In the genomic region with DNA sequence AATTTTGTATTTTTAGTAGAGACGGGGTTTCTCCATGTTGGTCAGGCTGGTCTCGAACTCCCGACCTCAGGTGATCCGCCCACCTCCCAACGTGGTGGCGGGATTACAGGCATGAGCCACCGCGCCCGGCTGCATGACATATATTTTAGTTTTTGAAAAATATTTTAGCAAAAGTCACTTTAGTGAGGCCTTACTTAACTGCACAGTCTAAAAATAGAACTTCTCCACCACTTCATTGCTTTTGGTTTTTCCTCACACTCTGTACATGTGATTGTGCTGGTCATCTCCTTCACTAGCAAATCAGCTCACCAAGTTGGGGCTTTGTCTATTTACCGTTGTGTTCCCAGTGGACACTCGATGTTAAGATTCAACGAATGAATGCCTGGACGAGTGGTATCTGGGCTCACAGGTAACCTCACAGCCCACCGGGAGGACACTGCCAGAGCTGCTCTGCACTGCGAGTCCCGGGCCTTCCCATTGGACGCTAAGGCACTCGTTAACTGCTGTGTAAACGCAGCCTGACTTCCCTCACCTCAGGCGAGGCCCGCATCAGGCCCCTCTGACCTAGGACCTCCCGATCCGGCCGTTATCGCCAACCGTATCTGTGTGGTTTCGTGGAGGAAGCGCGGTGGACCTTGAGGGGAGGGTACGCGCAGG, we compare ENCODE assay signal across 8 cellular contexts. TPM values are rescaled to one million over a fixed set of nuclear protein-coding genes. Genes with fewer than 3 reads are reported as not detected.
DNase-seq lines count a peak whose midpoint lies in the region; ATAC-seq and TF ChIP-seq lines count a peak whose summit lies in the region.

No MANE protein-coding gene starts in this region.

- intact Hi-C loops in psoas muscle (cut with DNase I): no loop called here

- H3K36me3 ChIP-seq in right atrium auricular region (no peaks in the 10 kb centered on the region), psoas muscle (ENCODE audit: insufficient read depth in 1 of 2, low read depth in 1 of 2) (no peaks in the 10 kb centered on the region)

- peak; percentile 69 to 74 (median 71) for ATAC-seq in psoas muscle

- TF ChIP-seq CTCF in right atrium auricular region (IDR thresholded peaks at IDR 0.05) (no peak), psoas muscle (IDR thresholded peaks at IDR 0.05) (no peak)

- H3K27ac ChIP-seq in right atrium auricular region (peak overlapping the region; percentile 98), psoas muscle (peak overlapping the region; percentile 95)

- H3K27me3 ChIP-seq in right atrium auricular region: no peaks in the 10 kb centered on the region
- no peaks in the 10 kb centered on the region for H3K27me3 ChIP-seq in psoas muscle (ENCODE audit: insufficient read depth in 3 of 3, low read length in 2 of 3)

- WGBS in psoas muscle, 3 donors: 3% methylated on average over 31 of the region's 31 CpGs

- H3K9me3 ChIP-seq in right atrium auricular region: no peaks in the 10 kb centered on the region
- no peaks in the 10 kb centered on the region for H3K9me3 ChIP-seq in psoas muscle

- DNase-seq in GM03348 (ENCODE audit: low spot score) (peak; percentile 49), GOT3 (lab: John Stamatoyannopoulos, UW) (peak; percentile 64), KG1 (lab: John Stamatoyannopoulos, UW) (peak; percentile 84), SHP77 (lab: John Stamatoyannopoulos, UW) (peak; percentile 69 to 83), anterior cingulate cortex (lab: John Stamatoyannopoulos, UW) (peak in 31 of 58 donors; percentile 20 to 81 (median 45)), right atrium auricular region (ENCODE audit: low spot score) (peak; percentile 67), psoas muscle (peak; percentile 60 to 76), NCI-H1048 (lab: John Stamatoyannopoulos, UW) (no peak)

- peaks cover 0 to 8% of the 10 kb centered on the region in 2 donors for H3K4me1 ChIP-seq in right atrium auricular region
- H3K4me1 ChIP-seq in psoas muscle: no peaks in the 10 kb centered on the region

- peak overlapping the region; percentile 64 to 66 for H3K4me3 ChIP-seq in right atrium auricular region
- peak overlapping the region; percentile 78 for H3K4me3 ChIP-seq in psoas muscle

RNA-seq across cellular contexts. Expression of gene ZNF692, which starts 14.0 kb away (rescaled TPM):
- total RNA-seq in right atrium auricular region (10 to 100 TPM in 1 of 2 donors, 1 to 10 TPM in 1; 9.7 to 11.8 TPM), psoas muscle (10 to 100 TPM; 13.4 to 22.9 (median 16.0) TPM)
- polyA plus RNA-seq in psoas muscle: 10 to 100 TPM; 19.6 to 30.8 (median 19.9) TPM

RNA-seq across cellular contexts. Expression of gene PGBD2, which starts 33.2 kb away (rescaled TPM):
- total RNA-seq in right atrium auricular region (1 to 10 TPM; 2.4 to 3.1 TPM), psoas muscle (1 to 10 TPM; 1.4 to 3.0 (median 1.9) TPM)
- 1 to 10 TPM; 1.3 to 3.9 (median 3.2) TPM for polyA plus RNA-seq in psoas muscle

RNA-seq across cellular contexts. Expression of gene ZNF672, which starts 34.9 kb away (rescaled TPM):
- total RNA-seq in right atrium auricular region (10 to 100 TPM; 55.3 to 59.1 TPM), psoas muscle (10 to 100 TPM; 46.2 to 57.0 (median 48.8) TPM)
- 10 to 100 TPM; 25.3 to 51.9 (median 39.5) TPM for polyA plus RNA-seq in psoas muscle

RNA-seq across cellular contexts. Expression of gene SH3BP5L, which starts 47.2 kb away (rescaled TPM):
- total RNA-seq in right atrium auricular region: 10 to 100 TPM; 13.6 to 18.5 TPM
- 10 to 100 TPM; 18.6 to 27.9 (median 24.8) TPM for total RNA-seq in psoas muscle
- polyA plus RNA-seq in psoas muscle: 10 to 100 TPM; 21.1 to 52.7 (median 42.0) TPM
